ENCODE assay signal across 8 cellular contexts in genomic region chr2:10329880-10330699, GRCh38. TPM values are rescaled to one million over a fixed set of nuclear protein-coding genes. Genes with fewer than 3 reads are reported as not detected.
DNase-seq lines count a peak whose midpoint lies in the region; ATAC-seq lines count a peak whose summit lies in the region.

No MANE protein-coding gene starts in this region.

- no peaks in the 10 kb centered on the region for H3K27me3 ChIP-seq in effector memory CD4-positive, alpha-beta T cell (replicated peaks; ENCODE audit: control insufficient read depth, insufficient read depth, low read length, poor library complexity, severe bottlenecking)

- peaks cover 36% of the 10 kb centered on the region for H3K4me1 ChIP-seq in effector memory CD4-positive, alpha-beta T cell (ENCODE audit: control insufficient read depth, insufficient read depth, low read length, poor library complexity, severe bottlenecking)

- peak overlapping the region; percentile 9; the same call in 1 of the 2 replicates for H3K4me3 ChIP-seq in GM08714 (ENCODE audit: low read length)
- peak overlapping the region; percentile 64 for H3K4me3 ChIP-seq in effector memory CD4-positive, alpha-beta T cell (ENCODE audit: insufficient read depth, low read depth, low read length, poor library complexity, severe bottlenecking)

- H3K27ac Mint-ChIP-seq in T-helper 17 cell = peak overlapping the region; percentile 97

- H3K36me3 Mint-ChIP-seq in T-helper 17 cell (ENCODE audit: low read depth) = no peaks in the 10 kb centered on the region

- H3K4me1 Mint-ChIP-seq in T-helper 17 cell = peaks cover 64% of the 10 kb centered on the region

- peak overlapping the region; percentile 97 for H3K4me3 Mint-ChIP-seq in T-helper 17 cell

- no peaks in the 10 kb centered on the region for H3K9me3 ChIP-seq in T-helper 17 cell (ENCODE audit: control insufficient read depth, low read length, poor library complexity, severe bottlenecking)
- H3K9me3 ChIP-seq in effector memory CD4-positive, alpha-beta T cell (ENCODE audit: control insufficient read depth, low read length) = no peaks in the 10 kb centered on the region

- DNase-seq in T-helper 17 cell (peak in 1 of 3 donors; percentile 33), retina (peak; percentile 46), NCI-H187 (lab: John Stamatoyannopoulos, UW) (no peak), NCI-H446 (lab: John Stamatoyannopoulos, UW) (no peak)
- peak in 2 of 3 donors; percentile 31 to 36 for DNase-seq in effector memory CD4-positive, alpha-beta T cell

- peak; percentile 62 for ATAC-seq in T-helper 17 cell
- no peak for ATAC-seq in GM21367 (IDR thresholded peaks at IDR 0.05; ENCODE audit: unreplicated experiment)
- ATAC-seq in GM21529 (IDR thresholded peaks at IDR 0.05; ENCODE audit: unreplicated experiment) = no peak

- peak overlapping the region; percentile 86 for H3K27ac ChIP-seq in effector memory CD4-positive, alpha-beta T cell (ENCODE audit: insufficient read depth, low read length, poor library complexity, severe bottlenecking)

- no peaks in the 10 kb centered on the region for H3K36me3 ChIP-seq in effector memory CD4-positive, alpha-beta T cell (ENCODE audit: control insufficient read depth, insufficient read depth, low read length)

- no peaks in the 10 kb centered on the region for H3K27me3 Mint-ChIP-seq in T-helper 17 cell

RNA-seq across cellular contexts. Expression of gene HPCAL1, which starts 27.4 kb away (rescaled TPM):
- total RNA-seq in T-helper 17 cell = 10 to 100 TPM; 44.2 TPM

Comparison
In these comparisons a context has a peak if more than half of its experiments do, and no peak if none do; other contexts are left out.
1. DNase-seq: peak in effector memory CD4-positive, alpha-beta T cell (2 of 3) and retina (single experiment); none in NCI-H187 (0 of 2) and NCI-H446 (0 of 2).